Comparison of ENCODE assay signal across 10 cellular contexts in genomic region chr5:159475026-159475425, GRCh38.
"Had no signal": no experiment of that assay in that cellular context is flagged by ENCODE, and none has a peak within 500 bp of the region (broad histone marks: within the 10 kb centered on the region; RNA-seq: fewer than 3 reads in every experiment).

No MANE protein-coding gene starts in this region.

- DNase-seq: H9, HCEC 1CT, IMR-90, Karpas-422, KBM-7 had no signal

- H3K4me3 ChIP-seq: GM23338 had no signal

- ATAC-seq: GM23338 had no signal

- H3K27ac ChIP-seq: HL-60, KMS-11 had no signal

- H3K4me2 ChIP-seq: GM23338, KMS-11 had no signal

- FAIRE-seq: H1, H54 had no signal
